Comparison of ENCODE assay signal across 9 cellular contexts in the genomic region with DNA sequence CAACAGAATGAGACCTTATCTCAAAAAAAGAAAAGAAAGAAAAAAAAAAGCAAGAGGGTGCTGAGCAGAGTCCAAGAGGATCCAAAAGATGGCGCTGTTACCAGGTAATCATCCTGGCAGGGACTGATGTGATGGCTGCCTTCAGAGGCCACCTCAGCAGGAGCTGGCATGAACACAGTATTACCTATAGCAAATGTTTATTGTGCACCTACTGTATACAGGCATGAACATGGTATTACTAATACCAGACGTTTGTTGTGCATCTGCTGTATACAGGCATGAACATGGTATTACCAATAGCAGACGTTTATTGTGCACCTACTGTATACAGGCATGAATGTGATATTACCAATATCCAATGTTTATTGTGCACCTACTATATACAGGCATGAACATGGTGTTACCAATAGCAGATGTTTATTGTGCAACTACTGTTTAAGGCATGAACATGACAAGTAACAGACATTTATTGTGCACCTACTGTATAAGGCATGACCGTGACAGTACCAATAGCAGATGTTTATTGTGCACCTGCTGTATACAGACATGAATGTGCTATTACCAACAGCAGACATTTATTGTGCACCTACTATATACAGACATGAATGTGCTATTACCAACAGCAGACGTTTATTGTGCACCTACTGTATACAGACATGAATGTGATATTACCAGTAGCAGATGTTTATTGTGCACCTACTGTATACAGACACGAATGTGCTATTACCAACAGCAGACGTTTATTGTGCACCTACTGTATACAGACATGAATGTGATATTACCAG.
DNase-seq lines count a peak whose midpoint lies in the region; ATAC-seq, FAIRE-seq and TF ChIP-seq lines count a peak whose summit lies in the region.
"Had no signal": no experiment of that assay in that cellular context is flagged by ENCODE, and none has a peak within 500 bp of the region (broad histone marks: within the 10 kb centered on the region; RNA-seq: fewer than 3 reads in every experiment).

No MANE protein-coding gene starts in this region.

- TF ChIP-seq EP300 in sigmoid colon (IDR thresholded peaks at IDR 0.05) = no peak

- H2AFZ ChIP-seq in OCI-LY3 (ENCODE audit: low read depth, low read length) = no peak overlapping the region

- H3K4me1 ChIP-seq in BE2C = no peaks in the 10 kb centered on the region
- H3K4me1 ChIP-seq in OCI-LY3 (ENCODE audit: low read length) = peaks cover 5% of the 10 kb centered on the region
- H3K4me1 ChIP-seq in foreskin keratinocyte = no peaks in the 10 kb centered on the region
- no peaks in the 10 kb centered on the region for H3K4me1 ChIP-seq in sigmoid colon
- H3K4me1 ChIP-seq: upper lobe of left lung had no signal

- ATAC-seq in foreskin keratinocyte = peak; percentile 68
- no peak for ATAC-seq in HG02885 (IDR thresholded peaks at IDR 0.05; ENCODE audit: poor library complexity, unreplicated experiment)

- 85 to 92% methylated on average over 7 of the region's 7 CpGs for WGBS in sigmoid colon, 2 donors

- H3K27ac ChIP-seq in OCI-LY3 (ENCODE audit: low read length) (no peak overlapping the region), foreskin keratinocyte (no peak overlapping the region), sigmoid colon (no peak overlapping the region), substantia nigra (ENCODE audit: low read depth, low read length, poor library complexity, severe bottlenecking) (no peak overlapping the region)
- H3K27ac ChIP-seq: upper lobe of left lung had no signal

- H3K27me3 ChIP-seq in BE2C = no peaks in the 10 kb centered on the region
- no peaks in the 10 kb centered on the region for H3K27me3 ChIP-seq in OCI-LY3 (ENCODE audit: low read depth, low read length)
- no peaks in the 10 kb centered on the region for H3K27me3 ChIP-seq in foreskin keratinocyte
- no peaks in the 10 kb centered on the region for H3K27me3 ChIP-seq in sigmoid colon
- H3K27me3 ChIP-seq: upper lobe of left lung had no signal

- FAIRE-seq in GM12892 (lab: Jason Lieb, UNC) = peak; percentile 30

- no peaks in the 10 kb centered on the region for H3K79me2 ChIP-seq in OCI-LY3 (ENCODE audit: low read length)

- TF ChIP-seq POLR2A in GM12892 (IDR thresholded peaks at IDR 0.05; ENCODE audit: low read depth, low read length) (no peak), sigmoid colon (IDR thresholded peaks at IDR 0.05) (no peak)

- TF ChIP-seq CTCF in BE2C (IDR thresholded peaks at IDR 0.05; ENCODE audit: low read depth, low read length) = peak; percentile 35
- peak; percentile 38 for TF ChIP-seq CTCF in OCI-LY3 (IDR thresholded peaks at IDR 0.05; ENCODE audit: low read depth, low read length)
- TF ChIP-seq CTCF in foreskin keratinocyte (conservative IDR thresholded peaks at IDR 0.05) = peak; percentile 64
- no peak for TF ChIP-seq CTCF in sigmoid colon (IDR thresholded peaks at IDR 0.05)

- H3K9ac ChIP-seq in OCI-LY3 (ENCODE audit: low read length) = no peak overlapping the region

- H3K9me3 ChIP-seq in BE2C (no peaks in the 10 kb centered on the region), OCI-LY3 (ENCODE audit: insufficient read depth, low read length) (no peaks in the 10 kb centered on the region), sigmoid colon (no peaks in the 10 kb centered on the region)
- H3K9me3 ChIP-seq: upper lobe of left lung had no signal

- DNase-seq in BE2C (peak; percentile 15), GM12892 (ENCODE audit: insufficient read length) (no peak), foreskin keratinocyte (peak in 1 of 2 donors; percentile 44), sigmoid colon (no peak), substantia nigra (lab: John Stamatoyannopoulos, UW) (no peak), putamen (ENCODE audit: low spot score) (no peak)
- DNase-seq: upper lobe of left lung had no signal

- H3K4me2 ChIP-seq in OCI-LY3 (ENCODE audit: low read length) = no peak overlapping the region

- H3K36me3 ChIP-seq in BE2C = no peaks in the 10 kb centered on the region
- no peaks in the 10 kb centered on the region for H3K36me3 ChIP-seq in OCI-LY3 (replicated peaks; ENCODE audit: low read depth, low read length)
- H3K36me3 ChIP-seq in sigmoid colon = no peaks in the 10 kb centered on the region

- H3K4me3 ChIP-seq in BE2C (ENCODE audit: low read depth, low read length) = no peak overlapping the region
- no peak overlapping the region for H3K4me3 ChIP-seq in OCI-LY3 (ENCODE audit: low read length)
- no peak overlapping the region for H3K4me3 ChIP-seq in sigmoid colon
- H3K4me3 ChIP-seq: upper lobe of left lung had no signal

- H4K20me1 ChIP-seq in OCI-LY3 (ENCODE audit: insufficient read depth, low read length) = no peaks in the 10 kb centered on the region

- intact Hi-C loops in sigmoid colon (cut with DNase I) = no loop called here

Comparison
In these comparisons a context has a peak if more than half of its experiments do, and no peak if none do; other contexts are left out.
1. CTCF ChIP-seq: peak in BE2C (single experiment), OCI-LY3 (single experiment) and foreskin keratinocyte (single experiment); none in sigmoid colon (0 of 4).